In genomic region chr12:48978291-48978740, GRCh38 we compare ENCODE assay signal across 8 cellular contexts. TPM values are rescaled to one million over a fixed set of nuclear protein-coding genes. Genes with fewer than 3 reads are reported as not detected.
A peak's percentile ranks its signal among the peaks of the same experiment; 100 is the strongest.
DNase-seq lines count a peak whose midpoint lies in the region; ATAC-seq and TF ChIP-seq lines count a peak whose summit lies in the region.

Gene WNT1 (plus strand): TSS chr12:48978322. CDS start chr12:48978651, 329 bp downstream.

- peak within 1 kb of the TSS in 5 of 7 donors; percentile 47 to 83 (median 73) for H3K27ac Mint-ChIP-seq in CD14-positive monocyte
- H3K27ac Mint-ChIP-seq in naive thymus-derived CD4-positive, alpha-beta T cell: peak within 1 kb of the TSS; percentile 9 to 90 (median 53)

- H3K4me1 Mint-ChIP-seq in CD14-positive monocyte: peaks cover 54% of the 10 kb centered on the region
- peaks cover 29 to 51% (median 46%) of the 10 kb centered on the region in 7 donors for H3K4me1 Mint-ChIP-seq in naive thymus-derived CD4-positive, alpha-beta T cell

- CTCF ChIA-PET in naive thymus-derived CD4-positive, alpha-beta T cell (lab: Charles Lee): interaction anchor here (0.6 to 4.5 kb wide), 8 partner anchors 10 to 78 kb away, joined by 3 to 36 read pairs (median 3); partner anchors contain the start of genes ARF3 and FKBP11

- H3K27ac ChIP-seq in naive thymus-derived CD4-positive, alpha-beta T cell (ENCODE audit: low read depth, low read length): no peak within 1 kb of the TSS

- peak within 1 kb of the TSS; percentile 79 to 92 for H3K4me3 Mint-ChIP-seq in CD14-positive monocyte
- H3K4me3 Mint-ChIP-seq in naive thymus-derived CD4-positive, alpha-beta T cell: peak within 1 kb of the TSS; percentile 83 to 95 (median 90)

- POLR2A ChIA-PET in naive thymus-derived CD4-positive, alpha-beta T cell (lab: Charles Lee): interaction anchor here (0.7 to 5.2 kb wide), 7 partner anchors 8 to 128 kb away, joined by 3 to 26 read pairs (median 6); partner anchors contain the start of genes ARF3, DDX23 and FKBP11

- peaks cover 2 to 41% (median 24%) of the 10 kb centered on the region in 7 donors for H3K9me3 Mint-ChIP-seq in CD14-positive monocyte
- peaks cover 0 to 5% (median 0%) of the 10 kb centered on the region in 11 donors for H3K9me3 Mint-ChIP-seq in naive thymus-derived CD4-positive, alpha-beta T cell

- peaks cover 88 to 97% (median 93%) of the 10 kb centered on the region in 3 donors for H3K27me3 Mint-ChIP-seq in CD14-positive monocyte (ENCODE audit: low read depth in 3 of 3)
- peaks cover 11 to 91% (median 32%) of the 10 kb centered on the region in 5 donors for H3K27me3 Mint-ChIP-seq in naive thymus-derived CD4-positive, alpha-beta T cell

- H3K4me1 ChIP-seq in naive thymus-derived CD4-positive, alpha-beta T cell (ENCODE audit: control insufficient read depth in 2 of 2, insufficient read depth in 2 of 2, low read length in 2 of 2): peaks cover 37% of the 10 kb centered on the region in 2 donors

- H3K9me3 ChIP-seq in naive thymus-derived CD4-positive, alpha-beta T cell (ENCODE audit: control insufficient read depth in 2 of 3, low read length in 3 of 3): no peaks in the 10 kb centered on the region

- intact Hi-C loops in CD14-positive monocyte (cut with micrococcal nuclease): loop anchor here in 1 of 2 donors (10.0 kb wide), 1 partner anchor 124 kb away; the partner anchor contains the start of gene DDX23
- intact Hi-C loops in naive thymus-derived CD4-positive, alpha-beta T cell (cut with micrococcal nuclease): loop anchor here (1.0 to 2.0 kb wide), 5 partner anchors 21 to 74 kb away; partner anchors contain the start of gene ARF3 (in 2 of the 2)

- peaks cover 22 to 23% of the 10 kb centered on the region in 2 donors for H3K36me3 Mint-ChIP-seq in CD14-positive monocyte
- H3K36me3 Mint-ChIP-seq in naive thymus-derived CD4-positive, alpha-beta T cell: no peaks in the 10 kb centered on the region

- no peak for DNase-seq in CD14-positive monocyte (ENCODE audit: low spot score)
- peak; percentile 41 for DNase-seq in astrocyte of the hippocampus (ENCODE audit: low read depth, low spot score)
- no peak for DNase-seq in naive thymus-derived CD4-positive, alpha-beta T cell
- no peak for DNase-seq in NCI-H1105 treated with DMSO at 0.1 percent for 48 hours (lab: John Stamatoyannopoulos, UW)
- DNase-seq in activated effector memory CD4-positive, alpha-beta T cell treated with anti-CD3 and anti-CD28 coated beads, Interleukin-2, amount 50 U/mL, for 16 hours: no peak
- DNase-seq in C1 segment of cervical spinal cord (lab: John Stamatoyannopoulos, UW): no peak

- ATAC-seq in HG02642 (IDR thresholded peaks at IDR 0.05; ENCODE audit: poor library complexity, unreplicated experiment) (peak; percentile 10), HG02970 (IDR thresholded peaks at IDR 0.05; ENCODE audit: low FRiP score, unreplicated experiment) (no peak)
- peak; percentile 0 for ATAC-seq in naive thymus-derived CD4-positive, alpha-beta T cell

- peak; percentile 94 for TF ChIP-seq CTCF in CD14-positive monocyte (IDR thresholded peaks at IDR 0.05)

- no peaks in the 10 kb centered on the region for H3K36me3 ChIP-seq in naive thymus-derived CD4-positive, alpha-beta T cell (ENCODE audit: control insufficient read depth in 2 of 3, insufficient read depth in 3 of 3, low read length in 3 of 3)

- H3K4me3 ChIP-seq in naive thymus-derived CD4-positive, alpha-beta T cell (ENCODE audit: low read length): peak within 1 kb of the TSS; percentile 82

- peaks cover 0 to 5% of the 10 kb centered on the region in 2 donors for H3K27me3 ChIP-seq in naive thymus-derived CD4-positive, alpha-beta T cell (ENCODE audit: control insufficient read depth in 2 of 2, insufficient read depth in 2 of 2, low read length in 2 of 2)

RNA-seq across cellular contexts. Expression of gene WNT1, which starts in this region (rescaled TPM):
- not detected for polyA plus RNA-seq in CD14-positive monocyte
- 1 to 10 TPM in 1 of 5 experiments, under 1 TPM in 3, not detected in 1; 0.30 to 1.5 (median 0.49) TPM for total RNA-seq in naive thymus-derived CD4-positive, alpha-beta T cell
- polyA plus RNA-seq in naive thymus-derived CD4-positive, alpha-beta T cell: under 1 TPM in 1 of 2 donors, not detected in 1; 0.24 TPM
